Comparison of ENCODE assay signal across 8 cellular contexts in genomic region chr6:32947552-32948465, GRCh38. TPM values are rescaled to one million over a fixed set of nuclear protein-coding genes. Genes with fewer than 3 reads are reported as not detected.
A peak's percentile ranks its signal among the peaks of the same experiment; 100 is the strongest.
DNase-seq lines count a peak whose midpoint lies in the region; ATAC-seq, FAIRE-seq and TF ChIP-seq lines count a peak whose summit lies in the region.

No MANE protein-coding gene starts in this region.

- no peaks in the 10 kb centered on the region for H4K20me1 ChIP-seq in neural progenitor cell (ENCODE audit: low read depth)

- no peaks in the 10 kb centered on the region for H3K4me1 ChIP-seq in Caco-2
- peaks cover 3% of the 10 kb centered on the region for H3K4me1 ChIP-seq in colonic mucosa
- no peaks in the 10 kb centered on the region for H3K4me1 ChIP-seq in neural progenitor cell

- H3K4me2 ChIP-seq in neural progenitor cell, result no peak overlapping the region

- H3K9me3 Mint-ChIP-seq in Caco-2 (ENCODE audit: unreplicated experiment), result no peaks in the 10 kb centered on the region
- H3K9me3 Mint-ChIP-seq in neural progenitor cell, result peaks cover 8% of the 10 kb centered on the region
- H3K9me3 Mint-ChIP-seq in activated T-helper 2 cell treated with anti-CD3 and anti-CD28 coated beads, Interferon-gamma antibody, Interleukin-2, Interleukin-4, amounts not matched to agents 10 μg/mL and 5 μg/mL and 100 μg/mL, durations not matched to agents 14 hours and 24 hours and 36 hours, result peaks cover 21% of the 10 kb centered on the region

- H3K4me3 ChIP-seq in Caco-2 (ENCODE audit: low read depth, low read length), result no peak overlapping the region
- H3K4me3 ChIP-seq in colonic mucosa, result no peak overlapping the region
- no peak overlapping the region for H3K4me3 ChIP-seq in neural progenitor cell

- peak; percentile 69 to 78 for TF ChIP-seq CTCF in Caco-2 (IDR thresholded peaks at IDR 0.05; ENCODE audit: insufficient read depth in 1 of 2, low read depth in 1 of 2, low read length in 1 of 2, severe bottlenecking in 1 of 2, unreplicated experiment in 1 of 2)
- peak; percentile 69 for TF ChIP-seq CTCF in colonic mucosa (IDR thresholded peaks at IDR 0.05)
- TF ChIP-seq CTCF in neural progenitor cell (IDR thresholded peaks at IDR 0.05), result peak; percentile 79

- H3K9me3 ChIP-seq in Caco-2 (peaks cover 9% of the 10 kb centered on the region), colonic mucosa (no peaks in the 10 kb centered on the region), neural progenitor cell (ENCODE audit: low read depth) (no peaks in the 10 kb centered on the region)

- CTCF ChIA-PET in Caco-2 (lab: Charles Lee), result interaction anchor here (0.6 to 1.8 kb wide), 5 partner anchors 14 to 122 kb away, joined by 3 to 5 read pairs (median 3); partner anchors contain the start of gene TAP2

- H3F3A ChIP-seq in neural progenitor cell (ENCODE audit: low read depth), result no peaks in the 10 kb centered on the region

- H2AFZ ChIP-seq in neural progenitor cell (replicated peaks), result no peak overlapping the region

- intact Hi-C loops in Caco-2 (cut with micrococcal nuclease; ENCODE audit: unreplicated experiment), result loop anchor here (1.0 to 5.0 kb wide), 4 partner anchors 15 to 111 kb away; partner anchors contain the start of gene TAP2
- intact Hi-C loops in colonic mucosa (cut with DNase I), result loop anchor here (5.0 kb wide), 1 partner anchor 61 kb away; no protein-coding TSS in a partner anchor
- intact Hi-C loops in activated T-helper 2 cell treated with anti-CD3 and anti-CD28 coated beads, Interferon-gamma antibody, Interleukin-2, Interleukin-4, amounts not matched to agents 10 μg/mL and 5 μg/mL and 100 μg/mL, durations not matched to agents 14 hours and 24 hours and 36 hours (cut with micrococcal nuclease), result loop anchor here (2.0 kb wide), 1 partner anchor 15 kb away; no protein-coding TSS in a partner anchor

- H3K4me3 Mint-ChIP-seq in Caco-2 (ENCODE audit: unreplicated experiment), result no peak overlapping the region
- H3K4me3 Mint-ChIP-seq in neural progenitor cell, result no peak overlapping the region
- H3K4me3 Mint-ChIP-seq in activated T-helper 2 cell treated with anti-CD3 and anti-CD28 coated beads, Interferon-gamma antibody, Interleukin-2, Interleukin-4, amounts not matched to agents 10 μg/mL and 5 μg/mL and 100 μg/mL, durations not matched to agents 14 hours and 24 hours and 36 hours (ENCODE audit: low read depth), result no peak overlapping the region

- H3K27me3 ChIP-seq in Caco-2 (replicated peaks; ENCODE audit: control insufficient read depth, insufficient read depth, low read length), result no peaks in the 10 kb centered on the region
- no peaks in the 10 kb centered on the region for H3K27me3 ChIP-seq in colonic mucosa
- no peaks in the 10 kb centered on the region for H3K27me3 ChIP-seq in neural progenitor cell

- H3K4me1 Mint-ChIP-seq in Caco-2 (ENCODE audit: low read depth, unreplicated experiment) (no peaks in the 10 kb centered on the region), neural progenitor cell (peaks cover 2% of the 10 kb centered on the region)
- peaks cover 53% of the 10 kb centered on the region for H3K4me1 Mint-ChIP-seq in activated T-helper 2 cell treated with anti-CD3 and anti-CD28 coated beads, Interferon-gamma antibody, Interleukin-2, Interleukin-4, amounts not matched to agents 10 μg/mL and 5 μg/mL and 100 μg/mL, durations not matched to agents 14 hours and 24 hours and 36 hours (ENCODE audit: low read depth)

- DNase-seq in Caco-2 (peak; percentile 62 to 73), GM19239 (ENCODE audit: insufficient read length, low spot score) (no peak), RCC 7860 (ENCODE audit: low spot score) (peak; percentile 45), colonic mucosa (peak; percentile 70), neural progenitor cell (ENCODE audit: low spot score) (peak; percentile 78)
- DNase-seq in activated T-helper 2 cell treated with anti-CD3 and anti-CD28 coated beads, Interferon-gamma antibody, Interleukin-2, Interleukin-4, amounts not matched to agents 10 μg/mL and 5 μg/mL and 100 μg/mL, durations not matched to agents 14 hours and 24 hours and 36 hours (ENCODE audit: low spot score), result no peak

- no peak overlapping the region for H3K27ac ChIP-seq in colonic mucosa
- H3K27ac ChIP-seq in neural progenitor cell, result no peak overlapping the region

- BruUV-seq in Caco-2 (replicated peaks; lab: Mats Ljungman, UMichigan), result no TSS peak

- H3K27ac Mint-ChIP-seq in Caco-2 (ENCODE audit: unreplicated experiment), result no peak overlapping the region
- no peak overlapping the region for H3K27ac Mint-ChIP-seq in neural progenitor cell
- no peak overlapping the region for H3K27ac Mint-ChIP-seq in activated T-helper 2 cell treated with anti-CD3 and anti-CD28 coated beads, Interferon-gamma antibody, Interleukin-2, Interleukin-4, amounts not matched to agents 10 μg/mL and 5 μg/mL and 100 μg/mL, durations not matched to agents 14 hours and 24 hours and 36 hours

- peak; percentile 96 for FAIRE-seq in GM19239 (lab: Jason Lieb, UNC)
- no peak for FAIRE-seq in RCC 7860 (lab: Jason Lieb, UNC)

- H3K36me3 Mint-ChIP-seq in Caco-2 (ENCODE audit: insufficient read depth, unreplicated experiment), result no peaks in the 10 kb centered on the region
- H3K36me3 Mint-ChIP-seq in neural progenitor cell, result no peaks in the 10 kb centered on the region
- H3K36me3 Mint-ChIP-seq in activated T-helper 2 cell treated with anti-CD3 and anti-CD28 coated beads, Interferon-gamma antibody, Interleukin-2, Interleukin-4, amounts not matched to agents 10 μg/mL and 5 μg/mL and 100 μg/mL, durations not matched to agents 14 hours and 24 hours and 36 hours (ENCODE audit: low read depth), result peaks cover 20% of the 10 kb centered on the region

- H3K27me3 Mint-ChIP-seq in Caco-2 (ENCODE audit: insufficient read depth, unreplicated experiment) (peaks cover 7% of the 10 kb centered on the region), neural progenitor cell (ENCODE audit: insufficient read depth, low read depth) (peaks cover 15% of the 10 kb centered on the region)
- H3K27me3 Mint-ChIP-seq in activated T-helper 2 cell treated with anti-CD3 and anti-CD28 coated beads, Interferon-gamma antibody, Interleukin-2, Interleukin-4, amounts not matched to agents 10 μg/mL and 5 μg/mL and 100 μg/mL, durations not matched to agents 14 hours and 24 hours and 36 hours (ENCODE audit: low read depth), result no peaks in the 10 kb centered on the region

- H3K36me3 ChIP-seq in Caco-2 (ENCODE audit: control insufficient read depth, insufficient read depth, low read length) (no peaks in the 10 kb centered on the region), colonic mucosa (no peaks in the 10 kb centered on the region), neural progenitor cell (no peaks in the 10 kb centered on the region)

- H3K79me2 ChIP-seq in neural progenitor cell (ENCODE audit: low read depth), result no peaks in the 10 kb centered on the region

- POLR2A ChIA-PET in Caco-2 (lab: Charles Lee), result no interaction called here

- H3K9ac ChIP-seq in colonic mucosa (ENCODE audit: low read depth in 2 of 2, low read length in 2 of 2) (no peak overlapping the region), neural progenitor cell (no peak overlapping the region)

- no peak for ATAC-seq in GM19463 (IDR thresholded peaks at IDR 0.05; ENCODE audit: unreplicated experiment)
- no peak for ATAC-seq in HG02938 (IDR thresholded peaks at IDR 0.05; ENCODE audit: unreplicated experiment)

RNA-seq across cellular contexts. Expression of gene HLA-DMA, which starts 5.1 kb away (rescaled TPM):
- total RNA-seq in Caco-2 (2022) (1.6 and 2.1 TPM in 2 replicates), colonic mucosa (10 to 100 TPM; 14.5 to 26.1 TPM), neural progenitor cell (ENCODE audit: low replicate concordance) (5.1 and 11.9 TPM in 2 replicates)
- 15.9 and 19.0 TPM in 2 replicates for total RNA-seq in activated T-helper 2 cell treated with anti-CD3 and anti-CD28 coated beads, Interferon-gamma antibody, Interleukin-2, Interleukin-4, amounts not matched to agents 10 μg/mL and 5 μg/mL and 100 μg/mL, durations not matched to agents 14 hours and 24 hours and 36 hours

RNA-seq across cellular contexts. Expression of gene HLA-DMB, which starts 7.0 kb away (rescaled TPM):
- total RNA-seq in Caco-2 (2022) (not detected in 2 replicates), colonic mucosa (10 to 100 TPM in 1 of 2 donors, 1 to 10 TPM in 1; 6.7 to 28.8 TPM), neural progenitor cell (ENCODE audit: low replicate concordance) (4.3 and 4.5 TPM in 2 replicates)
- 1.3 and 1.4 TPM in 2 replicates for total RNA-seq in activated T-helper 2 cell treated with anti-CD3 and anti-CD28 coated beads, Interferon-gamma antibody, Interleukin-2, Interleukin-4, amounts not matched to agents 10 μg/mL and 5 μg/mL and 100 μg/mL, durations not matched to agents 14 hours and 24 hours and 36 hours

RNA-seq across cellular contexts. Expression of gene BRD2, which starts 20.6 kb away (rescaled TPM):
- total RNA-seq in Caco-2 (2022) (199 and 200 TPM in 2 replicates), colonic mucosa (100 to 1,000 TPM; 149 to 167 TPM), neural progenitor cell (ENCODE audit: low replicate concordance) (202 and 211 TPM in 2 replicates)
- total RNA-seq in activated T-helper 2 cell treated with anti-CD3 and anti-CD28 coated beads, Interferon-gamma antibody, Interleukin-2, Interleukin-4, amounts not matched to agents 10 μg/mL and 5 μg/mL and 100 μg/mL, durations not matched to agents 14 hours and 24 hours and 36 hours, result 295 and 306 TPM in 2 replicates

Comparison
In these comparisons a context has a peak if more than half of its experiments do, and no peak if none do; other contexts are left out.
1. DNase-seq: peak in Caco-2 (2 of 2), RCC 7860 (single experiment), colonic mucosa (single experiment) and neural progenitor cell (single experiment); none in GM19239 (single experiment) and activated T-helper 2 cell treated with anti-CD3 and anti-CD28 coated beads, Interferon-gamma antibody, Interleukin-2, Interleukin-4, amounts not matched to agents 10 μg/mL and 5 μg/mL and 100 μg/mL, durations not matched to agents 14 hours and 24 hours and 36 hours (single experiment).
2. Peak in every context shown above with its lines, with median percentiles within 50 percentile points of each other: CTCF ChIP-seq.